ENCODE assay signal across 8 cellular contexts in the genomic region with DNA sequence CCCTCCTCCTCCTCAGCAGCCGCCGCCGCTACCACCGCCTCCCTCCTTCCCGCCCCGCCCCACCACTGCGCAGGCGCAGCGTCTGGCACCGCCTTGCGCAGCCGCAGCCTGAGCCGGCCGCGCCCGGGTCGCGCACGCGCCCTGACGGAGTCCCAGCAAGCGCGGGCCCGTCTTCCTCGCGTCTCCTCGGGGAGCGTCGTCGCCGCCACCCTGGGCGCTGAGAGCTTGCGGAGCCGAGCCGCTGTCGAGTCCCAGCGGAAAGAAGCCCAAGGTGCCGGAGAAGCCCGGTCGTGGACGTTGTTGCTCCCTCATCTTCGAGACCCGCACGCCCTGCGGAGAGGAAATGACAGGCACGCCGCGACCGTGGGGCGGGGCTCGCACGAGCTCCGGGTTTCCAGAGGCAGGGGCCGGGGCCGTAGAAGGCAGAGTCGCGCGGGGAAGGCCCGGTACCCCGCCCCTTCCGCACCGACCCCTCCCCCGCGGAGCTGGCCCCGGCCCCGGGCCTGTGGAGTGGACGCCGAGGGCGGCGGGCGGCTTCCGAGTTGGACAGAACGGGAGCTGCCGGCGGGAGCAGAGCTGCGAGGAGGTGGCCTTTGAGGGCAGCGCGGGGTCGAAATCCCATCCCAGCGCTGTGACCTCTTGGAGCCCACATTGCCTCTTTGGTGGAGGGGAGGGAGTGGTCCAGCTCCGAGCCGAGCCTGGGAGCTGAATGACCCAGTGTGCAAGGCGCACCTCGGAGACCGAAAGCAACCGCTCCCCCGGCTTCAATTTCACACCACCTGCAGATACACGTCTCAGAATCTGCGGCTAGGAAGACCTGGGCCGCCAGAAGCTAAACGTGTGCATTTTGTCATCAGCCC. TPM values are rescaled to one million over a fixed set of nuclear protein-coding genes. Genes with fewer than 3 reads are reported as not detected.
DNase-seq lines count a peak whose midpoint lies in the region; ATAC-seq and TF ChIP-seq lines count a peak whose summit lies in the region.

No MANE protein-coding gene starts in this region.

- in situ Hi-C loops in GM13977 (cut with MboI; ENCODE audit: low pct_unique_long_range_greater_than_20kb, low sequenced_read_pairs, unreplicated experiment) = no loop called here

- TF ChIP-seq EP300 in upper lobe of left lung (IDR thresholded peaks at IDR 0.05) = no peak

- TF ChIP-seq POLR2A in adrenal gland (IDR thresholded peaks at IDR 0.05) (peak; percentile 58 to 88), upper lobe of left lung (IDR thresholded peaks at IDR 0.05) (peak in 3 of 4 donors; percentile 5 to 95 (median 80))

- DNase-seq in GM13977 (ENCODE audit: low spot score) = peak; percentile 99
- DNase-seq in NCI-H146 treated with DMSO at 0.1 percent for 48 hours (lab: John Stamatoyannopoulos, UW; ENCODE audit: unreplicated experiment) = peak; percentile 83
- DNase-seq in T follicular helper cell (ENCODE audit: low read depth) = peak; percentile 96
- DNase-seq in adrenal gland = peak; percentile 95 to 97 (median 96)
- DNase-seq in heart right ventricle = peak; percentile 95 to 97
- DNase-seq in posterior vena cava (ENCODE audit: low spot score) = peak; percentile 99
- peak; percentile 94 to 100 for DNase-seq in upper lobe of left lung

- H3K9me3 ChIP-seq in adrenal gland (replicated peaks in 1 of 3) (no peaks in the 10 kb centered on the region), heart right ventricle (no peaks in the 10 kb centered on the region), upper lobe of left lung (no peaks in the 10 kb centered on the region)

- peak overlapping the region; percentile 49 to 73 (median 55) for H3K4me3 ChIP-seq in adrenal gland
- peak overlapping the region; percentile 67 to 93 (median 82) for H3K4me3 ChIP-seq in heart right ventricle
- peak overlapping the region; percentile 73 to 98 (median 84) for H3K4me3 ChIP-seq in upper lobe of left lung

- H3K27me3 ChIP-seq in adrenal gland (no peaks in the 10 kb centered on the region), heart right ventricle (no peaks in the 10 kb centered on the region), upper lobe of left lung (no peaks in the 10 kb centered on the region)

- TF ChIP-seq CTCF in GM13977 (IDR thresholded peaks at IDR 0.05; ENCODE audit: extremely low read depth, insufficient read depth, missing control alignments) = no peak
- no peak for TF ChIP-seq CTCF in adrenal gland (IDR thresholded peaks at IDR 0.05)
- TF ChIP-seq CTCF in heart right ventricle (IDR thresholded peaks at IDR 0.05) = no peak
- no peak for TF ChIP-seq CTCF in upper lobe of left lung (IDR thresholded peaks at IDR 0.05)

- H3K27ac ChIP-seq in adrenal gland (peak overlapping the region; percentile 86 to 95 (median 92)), heart right ventricle (peak overlapping the region; percentile 93 to 99 (median 96)), upper lobe of left lung (peak overlapping the region; percentile 92)

- ATAC-seq in HG02870 (IDR thresholded peaks at IDR 0.05; ENCODE audit: unreplicated experiment) = peak; percentile 35
- peak; percentile 92 to 98 (median 95) for ATAC-seq in heart right ventricle
- ATAC-seq in upper lobe of left lung (ENCODE audit: low FRiP score in 2 of 2) = peak; percentile 94 to 96

- WGBS in adrenal gland, 4 donors = 0 to 2% (median 0%) methylated on average over 10 to 90 of the region's 91 CpGs
- 0 to 1% methylated on average over 85 to 89 of the region's 91 CpGs for WGBS in heart right ventricle, 2 donors
- 0 to 1% methylated on average over 5 to 65 of the region's 91 CpGs for WGBS in upper lobe of left lung, 2 donors

- peaks cover 29 to 55% of the 10 kb centered on the region in 2 donors for H3K4me1 ChIP-seq in adrenal gland (replicated peaks in 1 of 2)
- H3K4me1 ChIP-seq in heart right ventricle = peaks cover 13 to 77% (median 44%) of the 10 kb centered on the region in 9 donors
- peaks cover 29 to 49% (median 40%) of the 10 kb centered on the region in 4 donors for H3K4me1 ChIP-seq in upper lobe of left lung

- intact Hi-C loops in adrenal gland (cut with DNase I) (no loop called here), heart right ventricle (cut with DNase I) (loop anchor here in 1 of 10 donors (2.0 to 10.0 kb wide), 2 partner anchors 30 to 178 kb away; a partner anchor contains a TSS), posterior vena cava (cut with DNase I) (no loop called here)

- H3K36me3 ChIP-seq in adrenal gland (replicated peaks in 1 of 2) (peaks cover 0 to 8% of the 10 kb centered on the region in 2 donors), heart right ventricle (peaks cover 0 to 22% (median 0%) of the 10 kb centered on the region in 9 donors), upper lobe of left lung (peaks cover 0 to 12% (median 2%) of the 10 kb centered on the region in 4 donors)

RNA-seq across cellular contexts. Expression of a gene that starts 0.5 kb away (rescaled TPM):
- total RNA-seq in adrenal gland (10 to 100 TPM; 18.1 to 49.5 (median 31.8) TPM), heart right ventricle (10 to 100 TPM; 15.4 to 33.6 (median 24.3) TPM), posterior vena cava (10 to 100 TPM; 47.4 to 55.9 TPM), upper lobe of left lung (10 to 100 TPM; 14.2 to 63.1 (median 23.2) TPM)
- polyA plus RNA-seq in adrenal gland (10 to 100 TPM; 13.5 to 30.6 (median 20.5) TPM), heart right ventricle (10 to 100 TPM; 13.3 to 24.1 TPM)

Comparison
In these comparisons a context has a peak if more than half of its experiments do, and no peak if none do; other contexts are left out.
1. Peak in every context shown above with its lines: DNase-seq, ATAC-seq, H3K4me3 ChIP-seq and H3K27ac ChIP-seq.
2. ATAC-seq: peak in every context shown above with its lines; median percentile 95 in heart right ventricle; 95 in upper lobe of left lung; 35 in HG02870.